ENCODE assay signal across 28 cellular contexts in genomic region chr1:65965597-65965996, GRCh38.
"Had no signal": no experiment of that assay in that cellular context is flagged by ENCODE, and none has a peak within 500 bp of the region (broad histone marks: within the 10 kb centered on the region; RNA-seq: fewer than 3 reads in every experiment).

No MANE protein-coding gene starts in this region.

- H3K4me3 ChIP-seq: cardiac muscle cell, esophagus muscularis mucosa, heart left ventricle, left lung, lung, ovary, prostate gland, smooth muscle cell, stomach, testis had no signal

- H3K9me3 Mint-ChIP-seq: activated CD4-positive, alpha-beta T cell treated with anti-CD3 and anti-CD28 coated beads, Interleukin-2, amount 10 ng/mL, durations not matched to agents 7 days and 5 days; activated naive CD4-positive, alpha-beta T cell treated with anti-CD3 and anti-CD28 coated beads, Interleukin-2, amount 50 U/mL, for 72 hours; activated T-cell treated with anti-CD3 and anti-CD28 coated beads, Interleukin-2, amount 50 U/mL, for 24 hours had no signal

- H3K9me3 ChIP-seq: esophagus muscularis mucosa, left lung, ovary, prostate gland, stomach, testis had no signal

- H3K4me1 ChIP-seq: esophagus muscularis mucosa, foreskin keratinocyte, heart left ventricle, left lung, prostate gland, stomach, testis had no signal

- H3K36me3 ChIP-seq: cardiac muscle cell, esophagus muscularis mucosa, heart left ventricle, left lung, ovary, prostate gland, stomach had no signal

- H3K4me1 Mint-ChIP-seq: activated CD4-positive, alpha-beta memory T cell treated with anti-CD3 and anti-CD28 coated beads, Interleukin-2, amount 10 ng/mL, durations not matched to agents 7 days and 5 days; activated CD4-positive, alpha-beta T cell treated with anti-CD3 and anti-CD28 coated beads, Interleukin-2, amount 10 ng/mL, durations not matched to agents 7 days and 5 days; activated T-helper 17 cell treated with anti-CD3 and anti-CD28 coated beads, Interleukin-2, amount 50 U/mL, for 72 hours; stimulated activated naive B cell treated with anti-CD40 and anti-IgM and Interleukin-4, amounts not matched to agents 10 μg/mL and 1 μg/mL and 100 μg/mL, for 72 hours; WTC11 had no signal

- H3K36me3 Mint-ChIP-seq: activated naive CD4-positive, alpha-beta T cell treated with anti-CD3 and anti-CD28 coated beads, Interleukin-2, amount 50 U/mL, for 72 hours; WTC11 had no signal

- ATAC-seq: activated naive CD4-positive, alpha-beta T cell treated with anti-CD3 and anti-CD28 coated beads, Interleukin-2, amount 50 U/mL, for 72 hours; activated T-helper 17 cell treated with anti-CD3 and anti-CD28 coated beads, Interleukin-2, amount 50 U/mL, for 72 hours; foreskin keratinocyte; heart left ventricle; left lung; SK-N-SH treated with all-trans-retinoic acid at 6 μM for 48 hours; stimulated activated naive B cell treated with anti-CD40 and anti-IgM and Interleukin-4, amounts not matched to agents 10 μg/mL and 1 μg/mL and 100 μg/mL, for 72 hours; WTC11 had no signal

- H3K27ac ChIP-seq: cardiac muscle cell, esophagus muscularis mucosa, foreskin keratinocyte, heart left ventricle, left lung, ovary, prostate gland, stomach, testis had no signal

- H3K27ac Mint-ChIP-seq: activated CD4-positive, alpha-beta memory T cell treated with anti-CD3 and anti-CD28 coated beads, Interleukin-2, amount 10 ng/mL, durations not matched to agents 7 days and 5 days; activated CD4-positive, alpha-beta T cell treated with anti-CD3 and anti-CD28 coated beads, Interleukin-2, amount 10 ng/mL, durations not matched to agents 7 days and 5 days; activated naive CD4-positive, alpha-beta T cell treated with anti-CD3 and anti-CD28 coated beads, Interleukin-2, amount 50 U/mL, for 72 hours; activated T-cell treated with anti-CD3 and anti-CD28 coated beads, Interleukin-2, amount 50 U/mL, for 24 hours; activated T-helper 17 cell treated with anti-CD3 and anti-CD28 coated beads, Interleukin-2, amount 50 U/mL, for 72 hours; nephron; stimulated activated naive B cell treated with anti-CD40 and anti-IgM and Interleukin-4, amounts not matched to agents 10 μg/mL and 1 μg/mL and 100 μg/mL, for 72 hours; WTC11 had no signal

- H3K4me2 ChIP-seq: smooth muscle cell had no signal

- H3K4me3 Mint-ChIP-seq: activated CD4-positive, alpha-beta memory T cell treated with anti-CD3 and anti-CD28 coated beads, Interleukin-2, amount 10 ng/mL, durations not matched to agents 7 days and 5 days; activated CD4-positive, alpha-beta T cell treated with anti-CD3 and anti-CD28 coated beads, Interleukin-2, amount 10 ng/mL, durations not matched to agents 7 days and 5 days; activated T-cell treated with anti-CD3 and anti-CD28 coated beads, Interleukin-2, amount 50 U/mL, for 24 hours; activated T-helper 17 cell treated with anti-CD3 and anti-CD28 coated beads, Interleukin-2, amount 50 U/mL, for 72 hours; nephron; stimulated activated naive B cell treated with anti-CD40 and anti-IgM and Interleukin-4, amounts not matched to agents 10 μg/mL and 1 μg/mL and 100 μg/mL, for 72 hours; WTC11 had no signal

- DNase-seq: activated CD4-positive, alpha-beta memory T cell treated with anti-CD3 and anti-CD28 coated beads, Interleukin-2, amount 10 ng/mL, durations not matched to agents 7 days and 5 days; activated CD4-positive, alpha-beta T cell treated with anti-CD3 and anti-CD28 coated beads for 1 hour; activated CD4-positive, alpha-beta T cell treated with anti-CD3 and anti-CD28 coated beads, Interleukin-2, amount 10 ng/mL, durations not matched to agents 7 days and 5 days; activated CD8-positive, alpha-beta memory T cell treated with anti-CD3 and anti-CD28 coated beads, Interleukin-2, amount 50 U/mL, for 48 hours; activated T-cell treated with anti-CD3 and anti-CD28 coated beads, Interleukin-2, amount 50 U/mL, for 24 hours; foreskin keratinocyte; heart left ventricle; hypothalamus; kidney glomerular epithelial cell; left lung; ovary; retina; stimulated activated CD4-positive, alpha-beta T cell treated with anti-CD3 and anti-CD28 coated beads, Interleukin-1b, Interleukin-23, amount 100 ng/mL, for 48 hours; stimulated activated naive B cell treated with anti-CD40 and anti-IgM and Interleukin-4, amounts not matched to agents 10 μg/mL and 1 μg/mL and 100 μg/mL, for 72 hours; stomach; T-helper 2 cell; testis; trophoblast cell had no signal

- H3K27me3 ChIP-seq: cardiac muscle cell, esophagus muscularis mucosa, foreskin keratinocyte, heart left ventricle, left lung, ovary, stomach, testis had no signal
